Comparison of ENCODE assay signal across 13 cellular contexts in the genomic region with DNA sequence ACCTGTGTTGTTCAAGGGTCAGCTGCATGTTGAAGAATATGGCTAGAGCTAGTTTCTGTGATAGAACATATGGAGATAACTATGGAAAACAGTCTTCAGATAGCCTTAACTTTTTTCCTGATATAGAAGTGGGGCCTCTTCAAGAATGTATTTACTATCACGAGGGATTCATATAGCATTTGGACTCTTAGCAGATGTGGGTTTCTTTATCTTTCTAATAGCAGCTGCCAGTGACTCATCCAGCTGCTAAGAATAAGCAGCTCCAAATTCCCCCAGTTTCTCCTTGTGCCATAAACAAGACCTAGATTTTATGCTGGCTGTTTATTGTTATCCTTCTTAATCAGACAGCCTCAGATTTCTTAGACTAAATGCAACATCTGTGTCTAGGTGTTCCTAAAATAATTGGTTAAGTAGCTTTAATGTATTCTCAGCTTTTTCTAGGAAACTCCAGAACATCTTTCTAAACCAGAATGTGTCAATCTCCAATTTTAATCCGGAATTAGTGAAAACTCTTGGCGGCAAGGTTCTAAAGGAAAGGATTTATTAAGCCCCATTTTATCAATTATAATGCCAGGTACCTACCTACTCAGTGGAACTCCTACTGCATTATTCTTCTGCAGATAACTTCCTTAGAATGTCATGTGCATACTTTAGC.
DNase-seq lines count a peak whose midpoint lies in the region; ATAC-seq and TF ChIP-seq lines count a peak whose summit lies in the region.
"Had no signal": no experiment of that assay in that cellular context is flagged by ENCODE, and none has a peak within 500 bp of the region (broad histone marks: within the 10 kb centered on the region; RNA-seq: fewer than 3 reads in every experiment).

No MANE protein-coding gene starts in this region.

- H3K9ac ChIP-seq in MM.1S (ENCODE audit: low read length), result no peak overlapping the region

- H3K4me3 ChIP-seq in MM.1S (ENCODE audit: low read length) (no peak overlapping the region), choroid plexus epithelial cell (ENCODE audit: low read depth, low read length) (no peak overlapping the region)
- H3K4me3 ChIP-seq: stomach had no signal

- peaks cover 8% of the 10 kb centered on the region for H3K4me1 Mint-ChIP-seq in activated T-helper 1 cell treated with anti-CD3 and anti-CD28 coated beads, Interleukin-12 subunit alpha, Interleukin-12 subunit beta, Interleukin-2, Interleukin-4 antibody, amounts not matched to agents 30 ng/mL and 10 ng/mL and 1 ng/mL, durations not matched to agents 14 hours and 24 hours and 36 hours (ENCODE audit: low read depth)

- 0 out of 2 replicates have a peak overlapping the region, but pooled peaks have one; percentile 3 for H3K4me2 ChIP-seq in MM.1S (ENCODE audit: low read depth, low read length)

- H3K79me2 ChIP-seq in MM.1S (ENCODE audit: low read length), result no peaks in the 10 kb centered on the region

- intact Hi-C loops in posterior cingulate gyrus (cut with DNase I), result no loop called here
- intact Hi-C loops in activated T-helper 1 cell treated with anti-CD3 and anti-CD28 coated beads, Interleukin-12 subunit alpha, Interleukin-12 subunit beta, Interleukin-2, Interleukin-4 antibody, amounts not matched to agents 30 ng/mL and 10 ng/mL and 1 ng/mL, durations not matched to agents 14 hours and 24 hours and 36 hours (cut with micrococcal nuclease), result no loop called here

- H3K9me3 Mint-ChIP-seq in activated T-helper 1 cell treated with anti-CD3 and anti-CD28 coated beads, Interleukin-12 subunit alpha, Interleukin-12 subunit beta, Interleukin-2, Interleukin-4 antibody, amounts not matched to agents 30 ng/mL and 10 ng/mL and 1 ng/mL, durations not matched to agents 14 hours and 24 hours and 36 hours, result no peaks in the 10 kb centered on the region

- no peaks in the 10 kb centered on the region for H3K36me3 ChIP-seq in MM.1S (replicated peaks; ENCODE audit: insufficient read depth, low read length)

- H3K4me3 Mint-ChIP-seq in activated T-helper 1 cell treated with anti-CD3 and anti-CD28 coated beads, Interleukin-12 subunit alpha, Interleukin-12 subunit beta, Interleukin-2, Interleukin-4 antibody, amounts not matched to agents 30 ng/mL and 10 ng/mL and 1 ng/mL, durations not matched to agents 14 hours and 24 hours and 36 hours, result no peak overlapping the region
- H3K4me3 Mint-ChIP-seq: activated naive CD4-positive, alpha-beta T cell treated with anti-CD3 and anti-CD28 coated beads for 36 hours had no signal

- no peaks in the 10 kb centered on the region for H4K20me1 ChIP-seq in MM.1S (ENCODE audit: insufficient read depth, low read length)

- no peaks in the 10 kb centered on the region for H3K27me3 Mint-ChIP-seq in activated T-helper 1 cell treated with anti-CD3 and anti-CD28 coated beads, Interleukin-12 subunit alpha, Interleukin-12 subunit beta, Interleukin-2, Interleukin-4 antibody, amounts not matched to agents 30 ng/mL and 10 ng/mL and 1 ng/mL, durations not matched to agents 14 hours and 24 hours and 36 hours (ENCODE audit: insufficient read depth)

- H3K9me3 ChIP-seq in MM.1S (replicated peaks; ENCODE audit: insufficient read depth, low read length), result no peaks in the 10 kb centered on the region
- H3K9me3 ChIP-seq: stomach had no signal

- H2AFZ ChIP-seq in MM.1S (ENCODE audit: low read length), result no peak overlapping the region

- H3K27me3 ChIP-seq in MM.1S (replicated peaks; ENCODE audit: insufficient read depth, low read length), result no peaks in the 10 kb centered on the region
- H3K27me3 ChIP-seq: stomach had no signal

- ATAC-seq in omental fat pad (ENCODE audit: low FRiP score) (peak; percentile 80), GM21360 (IDR thresholded peaks at IDR 0.05; ENCODE audit: unreplicated experiment) (no peak)

- no peak for TF ChIP-seq CTCF in MM.1S (IDR thresholded peaks at IDR 0.05; ENCODE audit: low read length)
- no peak for TF ChIP-seq CTCF in choroid plexus epithelial cell (conservative IDR thresholded peaks at IDR 0.05; ENCODE audit: low read depth, low read length)
- TF ChIP-seq CTCF in omental fat pad (IDR thresholded peaks at IDR 0.05), result no peak

- H3K36me3 Mint-ChIP-seq in activated T-helper 1 cell treated with anti-CD3 and anti-CD28 coated beads, Interleukin-12 subunit alpha, Interleukin-12 subunit beta, Interleukin-2, Interleukin-4 antibody, amounts not matched to agents 30 ng/mL and 10 ng/mL and 1 ng/mL, durations not matched to agents 14 hours and 24 hours and 36 hours (ENCODE audit: low read depth), result peaks cover 8% of the 10 kb centered on the region

- peak; percentile 7 for DNase-seq in GDM1 (lab: John Stamatoyannopoulos, UW)
- no peak for DNase-seq in MM.1S
- DNase-seq in choroid plexus epithelial cell (ENCODE audit: low read depth), result peak; percentile 93
- no peak for DNase-seq in omental fat pad (ENCODE audit: low spot score)
- no peak for DNase-seq in posterior cingulate gyrus
- no peak for DNase-seq in activated T-helper 1 cell treated with anti-CD3 and anti-CD28 coated beads, Interleukin-12 subunit alpha, Interleukin-12 subunit beta, Interleukin-2, Interleukin-4 antibody, amounts not matched to agents 30 ng/mL and 10 ng/mL and 1 ng/mL, durations not matched to agents 14 hours and 24 hours and 36 hours (ENCODE audit: low spot score)
- DNase-seq in DMS114 treated with DMSO at 0.1 percent for 48 hours (lab: John Stamatoyannopoulos, UW; ENCODE audit: unreplicated experiment), result no peak
- DNase-seq: activated CD4-positive, alpha-beta T cell treated with anti-CD3 and anti-CD28 coated beads, Interleukin-2, amount 50 U/mL, for 1 hour; activated naive CD4-positive, alpha-beta T cell treated with anti-CD3 and anti-CD28 coated beads for 36 hours; NCI-H526 treated with DMSO at 0.1 percent for 48 hours; nucleus accumbens; stomach had no signal

- H3K9me2 ChIP-seq in MM.1S (replicated peaks; ENCODE audit: insufficient read depth, low read length), result no peaks in the 10 kb centered on the region

- peaks cover 10% of the 10 kb centered on the region; the same call in 1 of the 2 replicates for H3K4me1 ChIP-seq in MM.1S (ENCODE audit: low read length)

- H3F3A ChIP-seq in MM.1S (ENCODE audit: insufficient read depth, low read length), result no peaks in the 10 kb centered on the region

- H3K27ac ChIP-seq in MM.1S (ENCODE audit: low read length), result peak overlapping the region; percentile 16; the same call in 1 of the 2 replicates
- H3K27ac ChIP-seq: stomach had no signal

- no peak overlapping the region for H3K27ac Mint-ChIP-seq in activated T-helper 1 cell treated with anti-CD3 and anti-CD28 coated beads, Interleukin-12 subunit alpha, Interleukin-12 subunit beta, Interleukin-2, Interleukin-4 antibody, amounts not matched to agents 30 ng/mL and 10 ng/mL and 1 ng/mL, durations not matched to agents 14 hours and 24 hours and 36 hours
- H3K27ac Mint-ChIP-seq: activated naive CD4-positive, alpha-beta T cell treated with anti-CD3 and anti-CD28 coated beads for 36 hours had no signal

Comparison
In these comparisons a context has a peak if more than half of its experiments do, and no peak if none do; other contexts are left out.
1. DNase-seq: peak in GDM1 (single experiment) and choroid plexus epithelial cell (single experiment); none in MM.1S (single experiment), omental fat pad (single experiment), posterior cingulate gyrus (0 of 10), activated T-helper 1 cell treated with anti-CD3 and anti-CD28 coated beads, Interleukin-12 subunit alpha, Interleukin-12 subunit beta, Interleukin-2, Interleukin-4 antibody, amounts not matched to agents 30 ng/mL and 10 ng/mL and 1 ng/mL, durations not matched to agents 14 hours and 24 hours and 36 hours (single experiment) and DMS114 treated with DMSO at 0.1 percent for 48 hours (single experiment).